In the genomic region with DNA sequence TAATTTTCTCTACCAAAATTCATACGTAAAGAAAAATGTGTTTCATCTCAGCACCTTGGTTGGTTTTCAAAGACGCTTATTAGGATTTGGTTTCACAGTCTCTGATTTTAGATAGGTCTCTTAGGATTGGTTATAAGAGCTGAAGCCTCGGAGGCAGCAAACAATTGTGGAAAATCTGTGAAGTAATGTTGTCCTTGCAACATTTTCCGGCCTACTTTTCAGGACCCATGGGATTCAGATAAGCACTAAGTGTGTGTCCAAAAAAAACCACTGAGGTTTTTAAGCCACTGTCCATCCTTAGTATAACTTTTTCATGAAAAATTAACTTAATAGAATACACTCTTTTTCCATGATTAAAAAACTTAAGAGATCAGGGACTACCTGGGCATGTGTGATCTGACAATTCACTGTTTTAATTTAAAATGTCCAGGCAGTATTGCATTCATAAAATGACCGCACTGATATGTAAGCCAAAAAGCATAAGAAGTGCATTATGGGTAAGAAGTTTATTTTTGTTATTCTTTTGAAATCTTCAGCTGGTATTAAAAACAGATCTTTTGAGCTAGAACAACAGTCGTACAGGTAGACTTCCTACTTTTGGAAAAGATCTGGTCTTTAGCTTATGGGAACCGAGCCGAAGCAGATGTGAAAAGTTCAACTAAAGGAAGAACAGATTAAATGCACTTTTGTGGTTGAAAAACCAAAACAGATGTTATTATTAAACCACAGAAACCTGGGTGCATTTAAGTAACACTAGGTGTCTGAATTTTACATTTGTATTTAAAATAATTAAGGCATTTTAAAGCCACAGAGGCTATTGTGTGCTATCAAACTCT, we compare ENCODE assay signal across 19 cellular contexts.
A peak's percentile ranks its signal among the peaks of the same experiment; 100 is the strongest.
DNase-seq lines count a peak whose midpoint lies in the region; ATAC-seq, FAIRE-seq and TF ChIP-seq lines count a peak whose summit lies in the region.
"Had no signal": no experiment of that assay in that cellular context is flagged by ENCODE, and none has a peak within 500 bp of the region (broad histone marks: within the 10 kb centered on the region; RNA-seq: fewer than 3 reads in every experiment).

No MANE protein-coding gene starts in this region.

- TF ChIP-seq CTCF in GM12878 (IDR thresholded peaks at IDR 0.05 in 2 of 3, conservative IDR thresholded peaks at IDR 0.05 in 1 of 3; ENCODE audit: control insufficient read depth in 2 of 3, extremely low read depth in 1 of 3, insufficient read depth in 1 of 3, low read depth in 3 of 3, low read length in 3 of 3) = no peak
- no peak for TF ChIP-seq CTCF in smooth muscle cell (IDR thresholded peaks at IDR 0.05; ENCODE audit: borderline replicate concordance, insufficient read depth, poor library complexity, severe bottlenecking)
- TF ChIP-seq CTCF in pancreas (IDR thresholded peaks at IDR 0.05) = no peak

- H3F3A ChIP-seq in GM23248 (ENCODE audit: insufficient read depth) (peaks cover 17% of the 10 kb centered on the region; the same call in 1 of the 2 replicates), smooth muscle cell (ENCODE audit: low read depth) (no peaks in the 10 kb centered on the region)

- 87 to 93% methylated on average over 8 of the region's 8 CpGs for WGBS in GM23248 (ENCODE audit: low coverage in 1 of 2, low lambda C conversion rate in 2 of 2, missing lambda C conversion rate in 2 of 2), 2 experiments
- WGBS in GM12878 (ENCODE audit: insufficient coverage, insufficient replicate concordance, low lambda C conversion rate, missing lambda C conversion rate) = 35% methylated on average over 8 of the region's 8 CpGs
- WGBS in smooth muscle cell (ENCODE audit: low lambda C conversion rate) = 67% methylated on average over 8 of the region's 8 CpGs
- WGBS in pancreas, 2 donors = 84 to 88% methylated on average over 8 of the region's 8 CpGs

- H3K4me3 ChIP-seq in GM23248 (no peak overlapping the region), GM12878 (no peak overlapping the region), smooth muscle cell (no peak overlapping the region), pancreas (no peak overlapping the region)
- H3K4me3 ChIP-seq: GM23338 had no signal

- SMC1A ChIA-PET in GM12878 (lab: Charles Lee; ENCODE audit: uncharacterized antibody, unreplicated experiment) = no interaction called here

- POLR2A ChIA-PET in GM12878 (lab: Charles Lee) = no interaction called here

- TF ChIP-seq RAD21 in GM12878 (IDR thresholded peaks at IDR 0.05; ENCODE audit: insufficient read depth, low read depth, low read length) = no peak

- CTCF ChIA-PET in GM12878 (lab: Yijun Ruan, JAX) = no interaction called here

- no peak for FAIRE-seq in GM12878 (lab: Jason Lieb, UNC)
- FAIRE-seq in pancreas (lab: Jason Lieb, UNC) = no peak
- FAIRE-seq: bronchial epithelial cell had no signal

- no peak overlapping the region for H3K4me2 ChIP-seq in GM23248 (ENCODE audit: unreplicated experiment)
- H3K4me2 ChIP-seq in GM12878 (ENCODE audit: control insufficient read depth, insufficient read depth) = no peak overlapping the region
- peak overlapping the region; percentile 41 for H3K4me2 ChIP-seq in smooth muscle cell
- H3K4me2 ChIP-seq: GM23338 had no signal

- H4K20me1 ChIP-seq in GM23248 (ENCODE audit: insufficient read depth) (no peaks in the 10 kb centered on the region), GM12878 (ENCODE audit: control insufficient read depth, insufficient read depth) (no peaks in the 10 kb centered on the region), smooth muscle cell (ENCODE audit: low read depth) (no peaks in the 10 kb centered on the region)

- H3K79me2 ChIP-seq in GM23248 (ENCODE audit: insufficient read depth) (no peaks in the 10 kb centered on the region), GM12878 (ENCODE audit: control insufficient read depth, insufficient read depth, low read length) (no peaks in the 10 kb centered on the region), smooth muscle cell (ENCODE audit: low read depth) (no peaks in the 10 kb centered on the region)

- H3K36me3 ChIP-seq in GM23248 (ENCODE audit: low read depth) (no peaks in the 10 kb centered on the region), GM12878 (ENCODE audit: control insufficient read depth in 2 of 2, insufficient read depth in 2 of 2, low read length in 1 of 2) (no peaks in the 10 kb centered on the region), smooth muscle cell (ENCODE audit: low read depth) (no peaks in the 10 kb centered on the region), pancreas (no peaks in the 10 kb centered on the region)

- no TSS peak for BruUV-seq in GM12878 (replicated peaks; lab: Mats Ljungman, UMichigan)

- H3K27ac ChIP-seq in GM23248 = no peak overlapping the region
- no peak overlapping the region for H3K27ac ChIP-seq in GM12878 (ENCODE audit: control insufficient read depth, insufficient read depth)
- H3K27ac ChIP-seq in smooth muscle cell (ENCODE audit: low read depth) = no peak overlapping the region
- H3K27ac ChIP-seq in pancreas = no peak overlapping the region

- no peak for ATAC-seq in GM12878
- ATAC-seq in left cardiac atrium = peak; percentile 78 to 92
- no peak for ATAC-seq in pancreas
- ATAC-seq in HG03571 (IDR thresholded peaks at IDR 0.05; ENCODE audit: unreplicated experiment) = no peak
- ATAC-seq: activated CD8-positive, alpha-beta T cell treated with anti-CD3 and anti-CD28 coated beads for 36 hours; activated T-cell treated with anti-CD3 and anti-CD28 coated beads, Interleukin-2, amount 50 U/mL, for 4 hours; GM23338 had no signal

- intact Hi-C loops in GM12878 (cut with micrococcal nuclease; ENCODE audit: unreplicated experiment) (no loop called here), left cardiac atrium (cut with DNase I) (no loop called here), pancreas (cut with DNase I) (no loop called here)

- H3K4me1 ChIP-seq in GM23248 (ENCODE audit: insufficient read depth) = peaks cover 18% of the 10 kb centered on the region
- H3K4me1 ChIP-seq in GM12878 (ENCODE audit: control insufficient read depth, insufficient read depth, low read length) = no peaks in the 10 kb centered on the region
- no peaks in the 10 kb centered on the region for H3K4me1 ChIP-seq in smooth muscle cell (ENCODE audit: low read depth)
- H3K4me1 ChIP-seq in pancreas = no peaks in the 10 kb centered on the region

- H3K9ac ChIP-seq in GM23248 = no peak overlapping the region
- no peak overlapping the region for H3K9ac ChIP-seq in GM12878 (ENCODE audit: control insufficient read depth, insufficient read depth, low read length)
- no peak overlapping the region for H3K9ac ChIP-seq in smooth muscle cell (ENCODE audit: low read depth)

- H3K27me3 ChIP-seq in GM23248 (replicated peaks; ENCODE audit: insufficient read depth) = no peaks in the 10 kb centered on the region
- H3K27me3 ChIP-seq in GM12878 (replicated peaks in 1 of 2; ENCODE audit: control insufficient read depth in 2 of 2, insufficient read depth in 2 of 2, low read length in 1 of 2) = no peaks in the 10 kb centered on the region
- no peaks in the 10 kb centered on the region for H3K27me3 ChIP-seq in smooth muscle cell (ENCODE audit: low read depth)
- H3K27me3 ChIP-seq in pancreas = no peaks in the 10 kb centered on the region

- no peak for DNase-seq in GM23248
- DNase-seq in GM12878 (ENCODE audit: low read depth, low spot score) = no peak
- DNase-seq in left cardiac atrium = no peak
- DNase-seq in smooth muscle cell (lab: John Stamatoyannopoulos, UW; ENCODE audit: unreplicated experiment) = no peak
- DNase-seq in pancreas = no peak
- DNase-seq in MV-4-11 (lab: John Stamatoyannopoulos, UW) = no peak
- DNase-seq in H4 (ENCODE audit: low spot score) = no peak
- DNase-seq: activated CD8-positive, alpha-beta T cell treated with anti-CD3 and anti-CD28 coated beads for 36 hours; activated naive CD4-positive, alpha-beta T cell treated with anti-CD3 and anti-CD28 coated beads, Interleukin-2, amount 50 U/mL, for 16 hours; activated T-cell treated with anti-CD3 and anti-CD28 coated beads, Interleukin-2, amount 50 U/mL, for 4 hours; CD4-positive, alpha-beta memory T cell; kidney glomerular epithelial cell; NCI-H1930; NCI-H446 treated with DMSO at 0.1 percent for 48 hours; nephron progenitor cell; trophoblast cell had no signal

- TF ChIP-seq POLR2A in GM12878 (IDR thresholded peaks at IDR 0.05; ENCODE audit: low read depth, low read length) = no peak

- H3K9me3 ChIP-seq in GM23248 (ENCODE audit: low read depth) = no peaks in the 10 kb centered on the region
- no peaks in the 10 kb centered on the region for H3K9me3 ChIP-seq in GM12878 (replicated peaks; ENCODE audit: control insufficient read depth, insufficient read depth, low read length)
- H3K9me3 ChIP-seq in smooth muscle cell (replicated peaks; ENCODE audit: low read depth) = no peaks in the 10 kb centered on the region
- no peaks in the 10 kb centered on the region for H3K9me3 ChIP-seq in pancreas

- no peaks in the 10 kb centered on the region for H3K9me2 ChIP-seq in GM23248 (ENCODE audit: insufficient read depth)

- RAD21 ChIA-PET in GM12878 (lab: Charles Lee; ENCODE audit: unreplicated experiment) = no interaction called here

- H2AFZ ChIP-seq in GM23248 = peak overlapping the region; percentile 22; the same call in 1 of the 2 replicates
- no peak overlapping the region for H2AFZ ChIP-seq in GM12878 (ENCODE audit: control insufficient read depth, low read depth, low read length)
- peak overlapping the region; percentile 13 for H2AFZ ChIP-seq in smooth muscle cell (ENCODE audit: low read depth)
- H2AFZ ChIP-seq: GM23338 had no signal

- in situ Hi-C loops in GM23248 (cut with MboI) = no loop called here
- in situ Hi-C loops in GM12878 (cut with MboI) = no loop called here

- TF ChIP-seq EP300 in GM12878 (IDR thresholded peaks at IDR 0.05; ENCODE audit: borderline replicate concordance in 1 of 2, control insufficient read depth in 1 of 2, low read depth in 2 of 2, low read length in 2 of 2) = no peak

TF ChIP-seq in GM12878, 131 proteins besides CTCF, POLR2A, EP300 and RAD21:
- TF ChIP-seq MTA2 (IDR thresholded peaks at IDR 0.05; ENCODE audit: low read depth) (no peak), ZNF207 (IDR thresholded peaks at IDR 0.05; ENCODE audit: borderline replicate concordance) (no peak), TBL1XR1 (IDR thresholded peaks at IDR 0.05; ENCODE audit: low read depth, low read length) (no peak), RUNX3 (IDR thresholded peaks at IDR 0.05; ENCODE audit: low read length) (peak; percentile 19; the same call in 1 of the 2 replicates), RAD51 (IDR thresholded peaks at IDR 0.05) (no peak), TCF3 (IDR thresholded peaks at IDR 0.05; ENCODE audit: borderline replicate concordance, insufficient read depth, low read depth, low read length) (no peak)
TF ChIP-seq in GM12878: peak in this region for 1.

Comparison
In these comparisons a context has a peak if more than half of its experiments do, and no peak if none do; other contexts are left out.
1. ATAC-seq: peak in left cardiac atrium (2 of 2); none in GM12878 (single experiment), pancreas (0 of 4) and HG03571 (single experiment).